ENCODE assay signal across 38 cellular contexts in the genomic region with DNA sequence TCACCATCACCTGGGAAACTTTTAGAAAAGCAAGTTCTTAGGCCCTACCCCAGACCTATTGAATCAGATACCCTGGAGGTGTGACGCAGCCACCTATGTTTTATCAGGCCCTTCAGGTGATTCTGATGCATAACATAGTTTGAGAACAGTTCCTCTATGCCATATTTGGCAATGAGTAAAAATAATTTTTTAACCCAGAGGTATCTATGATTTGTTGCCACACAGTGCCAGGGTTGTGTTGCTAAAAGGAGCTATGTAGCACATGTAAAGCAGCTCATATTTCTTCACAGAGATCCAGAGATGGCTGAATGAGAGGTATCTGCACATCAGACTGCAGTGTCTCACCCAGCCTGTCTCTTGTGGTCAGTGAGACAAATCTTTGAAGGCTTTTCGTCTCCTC.
"Had no signal": no experiment of that assay in that cellular context is flagged by ENCODE, and none has a peak within 500 bp of the region (broad histone marks: within the 10 kb centered on the region; RNA-seq: fewer than 3 reads in every experiment).

No MANE protein-coding gene starts in this region.

- H3K4me3 ChIP-seq: adrenal gland, ascending aorta, body of pancreas, breast epithelium had no signal

- H3K4me1 Mint-ChIP-seq: activated naive CD4-positive, alpha-beta T cell treated with anti-CD3 and anti-CD28 coated beads, Interleukin-2, amount 10 ng/mL, durations not matched to agents 7 days and 5 days; activated naive CD4-positive, alpha-beta T cell treated with anti-CD3 and anti-CD28 coated beads, Interleukin-2, amount 50 U/mL, for 24 hours; activated naive CD8-positive, alpha-beta T cell treated with anti-CD3 and anti-CD28 coated beads for 36 hours; activated naive CD8-positive, alpha-beta T cell treated with anti-CD3 and anti-CD28 coated beads, Interleukin-2, amount 10 ng/mL, durations not matched to agents 7 days and 5 days; activated naive CD8-positive, alpha-beta T cell treated with anti-CD3 and anti-CD28 coated beads, Interleukin-2, amount 50 U/mL, for 24 hours; brain; central memory CD8-positive, alpha-beta T cell had no signal

- H3K27me3 Mint-ChIP-seq: activated naive CD4-positive, alpha-beta T cell treated with anti-CD3 and anti-CD28 coated beads, Interleukin-2, amount 10 ng/mL, durations not matched to agents 7 days and 5 days; activated naive CD4-positive, alpha-beta T cell treated with anti-CD3 and anti-CD28 coated beads, Interleukin-2, amount 50 U/mL, for 24 hours; activated naive CD8-positive, alpha-beta T cell treated with anti-CD3 and anti-CD28 coated beads for 36 hours; activated naive CD8-positive, alpha-beta T cell treated with anti-CD3 and anti-CD28 coated beads, Interleukin-2, amount 10 ng/mL, durations not matched to agents 7 days and 5 days; activated naive CD8-positive, alpha-beta T cell treated with anti-CD3 and anti-CD28 coated beads, Interleukin-2, amount 50 U/mL, for 24 hours; activated T-cell treated with anti-CD3 and anti-CD28 coated beads, Interleukin-2, amount 50 U/mL, for 24 hours; activated T-helper 17 cell treated with anti-CD3 and anti-CD28 coated beads, Interleukin-2, amount 50 U/mL, for 72 hours; brain; central memory CD8-positive, alpha-beta T cell had no signal

- DNase-seq: activated effector memory CD4-positive, alpha-beta T cell treated with anti-CD3 and anti-CD28 coated beads, Interleukin-2, amount 50 U/mL, for 16 hours; activated effector memory CD4-positive, alpha-beta T cell treated with Interleukin-2 at 50 U/mL for 16 hours; activated gamma-delta T cell; activated gamma-delta T cell treated with Interleukin-2 at 50 U/mL for 16 hours; activated naive CD4-positive, alpha-beta T cell; activated naive CD4-positive, alpha-beta T cell treated with anti-CD3 and anti-CD28 coated beads for 36 hours; activated naive CD4-positive, alpha-beta T cell treated with anti-CD3 and anti-CD28 coated beads, Interleukin-2, amount 10 ng/mL, durations not matched to agents 7 days and 5 days; activated naive CD4-positive, alpha-beta T cell treated with anti-CD3 and anti-CD28 coated beads, Interleukin-2, amount 50 U/mL, for 16 hours; activated naive CD4-positive, alpha-beta T cell treated with Interleukin-2 at 50 U/mL for 16 hours; activated naive CD8-positive, alpha-beta T cell treated with anti-CD3 and anti-CD28 coated beads for 36 hours; activated naive CD8-positive, alpha-beta T cell treated with anti-CD3 and anti-CD28 coated beads, Interleukin-2, amount 10 ng/mL, durations not matched to agents 7 days and 5 days; activated naive CD8-positive, alpha-beta T cell treated with anti-CD3 and anti-CD28 coated beads, Interleukin-2, amount 50 U/mL, for 24 hours; activated T-cell treated with anti-CD3 and anti-CD28 coated beads for 4 hours; activated T-cell treated with anti-CD3 and anti-CD28 coated beads, Interleukin-2, amount 50 U/mL, for 1 hour; activated T-cell treated with anti-CD3 and anti-CD28 coated beads, Interleukin-2, amount 50 U/mL, for 24 hours; activated T-cell treated with anti-CD3 and anti-CD28 coated beads, Interleukin-2, amount 50 U/mL, for 4 hours; activated T-cell treated with anti-CD3 and anti-CD28 coated beads, Interleukin-2, amount 50 U/mL, for 48 hours; activated T-cell treated with anti-CD3 and anti-CD28 coated beads, Interleukin-2, amount 50 U/mL, for 72 hours; adrenal gland; amniotic stem cell; amygdala; anterior cingulate cortex; aorta; body of pancreas; brain microvascular endothelial cell; caudate nucleus; central memory CD4-positive, alpha-beta T cell; cerebellar nuclear complex had no signal

- H3K9me3 Mint-ChIP-seq: activated naive CD4-positive, alpha-beta T cell treated with anti-CD3 and anti-CD28 coated beads for 36 hours; activated naive CD4-positive, alpha-beta T cell treated with anti-CD3 and anti-CD28 coated beads, Interleukin-2, amount 10 ng/mL, durations not matched to agents 7 days and 5 days; activated naive CD4-positive, alpha-beta T cell treated with anti-CD3 and anti-CD28 coated beads, Interleukin-2, amount 50 U/mL, for 24 hours; activated naive CD8-positive, alpha-beta T cell treated with anti-CD3 and anti-CD28 coated beads for 36 hours; activated naive CD8-positive, alpha-beta T cell treated with anti-CD3 and anti-CD28 coated beads, Interleukin-2, amount 10 ng/mL, durations not matched to agents 7 days and 5 days; activated naive CD8-positive, alpha-beta T cell treated with anti-CD3 and anti-CD28 coated beads, Interleukin-2, amount 50 U/mL, for 24 hours; activated T-cell treated with anti-CD3 and anti-CD28 coated beads, Interleukin-2, amount 50 U/mL, for 24 hours; activated T-helper 1 cell treated with anti-CD3 and anti-CD28 coated beads, Interleukin-12 subunit alpha, Interleukin-12 subunit beta, Interleukin-2, Interleukin-4 antibody, amounts not matched to agents 30 ng/mL and 10 ng/mL and 1 ng/mL, durations not matched to agents 14 hours and 24 hours and 36 hours; activated T-helper 17 cell treated with anti-CD3 and anti-CD28 coated beads, Interleukin-2, amount 50 U/mL, for 72 hours; activated T-helper 2 cell treated with anti-CD3 and anti-CD28 coated beads, Interferon-gamma antibody, Interleukin-2, Interleukin-4, amounts not matched to agents 10 μg/mL and 5 μg/mL and 100 μg/mL, durations not matched to agents 14 hours and 24 hours and 36 hours; brain had no signal

- H3K4me1 ChIP-seq: adrenal gland, ascending aorta, body of pancreas, breast epithelium had no signal

- H3K36me3 ChIP-seq: adrenal gland, ascending aorta, brain microvascular endothelial cell, breast epithelium had no signal

- H3K27ac Mint-ChIP-seq: activated naive CD4-positive, alpha-beta T cell treated with anti-CD3 and anti-CD28 coated beads for 36 hours; activated naive CD4-positive, alpha-beta T cell treated with anti-CD3 and anti-CD28 coated beads, Interleukin-2, amount 10 ng/mL, durations not matched to agents 7 days and 5 days; activated naive CD4-positive, alpha-beta T cell treated with anti-CD3 and anti-CD28 coated beads, Interleukin-2, amount 50 U/mL, for 24 hours; activated naive CD4-positive, alpha-beta T cell treated with anti-CD3 and anti-CD28 coated beads, Interleukin-2, amount 50 U/mL, for 72 hours; activated naive CD8-positive, alpha-beta T cell; activated naive CD8-positive, alpha-beta T cell treated with anti-CD3 and anti-CD28 coated beads for 36 hours; activated naive CD8-positive, alpha-beta T cell treated with anti-CD3 and anti-CD28 coated beads, Interleukin-2, amount 10 ng/mL, durations not matched to agents 7 days and 5 days; activated naive CD8-positive, alpha-beta T cell treated with anti-CD3 and anti-CD28 coated beads, Interleukin-2, amount 50 U/mL, for 24 hours; activated T-cell treated with anti-CD3 and anti-CD28 coated beads, Interleukin-2, amount 50 U/mL, for 24 hours; activated T-cell treated with anti-CD3 and anti-CD28 coated beads, Interleukin-2, amount 50 U/mL, for 72 hours; activated T-helper 1 cell treated with anti-CD3 and anti-CD28 coated beads, Interleukin-12 subunit alpha, Interleukin-12 subunit beta, Interleukin-2, Interleukin-4 antibody, amounts not matched to agents 30 ng/mL and 10 ng/mL and 1 ng/mL, durations not matched to agents 14 hours and 24 hours and 36 hours; activated T-helper 17 cell treated with anti-CD3 and anti-CD28 coated beads, Interleukin-2, amount 50 U/mL, for 72 hours; activated T-helper 2 cell treated with anti-CD3 and anti-CD28 coated beads, Interferon-gamma antibody, Interleukin-2, Interleukin-4, amounts not matched to agents 10 μg/mL and 5 μg/mL and 100 μg/mL, durations not matched to agents 14 hours and 24 hours and 36 hours; brain had no signal

- ATAC-seq: activated naive CD4-positive, alpha-beta T cell treated with anti-CD3 and anti-CD28 coated beads, Interleukin-2, amount 50 U/mL, for 72 hours; activated naive CD8-positive, alpha-beta T cell treated with anti-CD3 and anti-CD28 coated beads, Interleukin-2, amount 50 U/mL, for 24 hours; activated T-cell treated with anti-CD3 and anti-CD28 coated beads, Interleukin-2, amount 50 U/mL, for 4 hours; activated T-cell treated with anti-CD3 and anti-CD28 coated beads, Interleukin-2, amount 50 U/mL, for 72 hours; activated T-helper 17 cell treated with anti-CD3 and anti-CD28 coated beads, Interleukin-2, amount 50 U/mL, for 72 hours; body of pancreas had no signal

- H3K27ac ChIP-seq: adrenal gland, ascending aorta, body of pancreas, brain microvascular endothelial cell, breast epithelium had no signal

- H3K4me3 Mint-ChIP-seq: activated naive CD4-positive, alpha-beta T cell treated with anti-CD3 and anti-CD28 coated beads for 36 hours; activated naive CD4-positive, alpha-beta T cell treated with anti-CD3 and anti-CD28 coated beads, Interleukin-2, amount 10 ng/mL, durations not matched to agents 7 days and 5 days; activated naive CD4-positive, alpha-beta T cell treated with anti-CD3 and anti-CD28 coated beads, Interleukin-2, amount 50 U/mL, for 24 hours; activated naive CD8-positive, alpha-beta T cell; activated naive CD8-positive, alpha-beta T cell treated with anti-CD3 and anti-CD28 coated beads for 36 hours; activated naive CD8-positive, alpha-beta T cell treated with anti-CD3 and anti-CD28 coated beads, Interleukin-2, amount 10 ng/mL, durations not matched to agents 7 days and 5 days; activated naive CD8-positive, alpha-beta T cell treated with anti-CD3 and anti-CD28 coated beads, Interleukin-2, amount 50 U/mL, for 24 hours; activated T-cell treated with anti-CD3 and anti-CD28 coated beads, Interleukin-2, amount 50 U/mL, for 24 hours; activated T-cell treated with anti-CD3 and anti-CD28 coated beads, Interleukin-2, amount 50 U/mL, for 4 hours; activated T-cell treated with anti-CD3 and anti-CD28 coated beads, Interleukin-2, amount 50 U/mL, for 72 hours; activated T-helper 1 cell treated with anti-CD3 and anti-CD28 coated beads, Interleukin-12 subunit alpha, Interleukin-12 subunit beta, Interleukin-2, Interleukin-4 antibody, amounts not matched to agents 30 ng/mL and 10 ng/mL and 1 ng/mL, durations not matched to agents 14 hours and 24 hours and 36 hours; activated T-helper 17 cell treated with anti-CD3 and anti-CD28 coated beads, Interleukin-2, amount 50 U/mL, for 72 hours; brain; central memory CD8-positive, alpha-beta T cell had no signal

- H3K9me3 ChIP-seq: adrenal gland, ascending aorta, body of pancreas, breast epithelium had no signal

- H3K36me3 Mint-ChIP-seq: activated naive CD4-positive, alpha-beta T cell treated with anti-CD3 and anti-CD28 coated beads, Interleukin-2, amount 10 ng/mL, durations not matched to agents 7 days and 5 days; activated naive CD4-positive, alpha-beta T cell treated with anti-CD3 and anti-CD28 coated beads, Interleukin-2, amount 50 U/mL, for 24 hours; activated naive CD4-positive, alpha-beta T cell treated with anti-CD3 and anti-CD28 coated beads, Interleukin-2, amount 50 U/mL, for 72 hours; activated naive CD8-positive, alpha-beta T cell; activated naive CD8-positive, alpha-beta T cell treated with anti-CD3 and anti-CD28 coated beads for 36 hours; activated naive CD8-positive, alpha-beta T cell treated with anti-CD3 and anti-CD28 coated beads, Interleukin-2, amount 10 ng/mL, durations not matched to agents 7 days and 5 days had no signal

- H3K27me3 ChIP-seq: adrenal gland, ascending aorta, body of pancreas, brain microvascular endothelial cell, breast epithelium had no signal
